ENCODE assay signal across 8 cellular contexts in the genomic region with DNA sequence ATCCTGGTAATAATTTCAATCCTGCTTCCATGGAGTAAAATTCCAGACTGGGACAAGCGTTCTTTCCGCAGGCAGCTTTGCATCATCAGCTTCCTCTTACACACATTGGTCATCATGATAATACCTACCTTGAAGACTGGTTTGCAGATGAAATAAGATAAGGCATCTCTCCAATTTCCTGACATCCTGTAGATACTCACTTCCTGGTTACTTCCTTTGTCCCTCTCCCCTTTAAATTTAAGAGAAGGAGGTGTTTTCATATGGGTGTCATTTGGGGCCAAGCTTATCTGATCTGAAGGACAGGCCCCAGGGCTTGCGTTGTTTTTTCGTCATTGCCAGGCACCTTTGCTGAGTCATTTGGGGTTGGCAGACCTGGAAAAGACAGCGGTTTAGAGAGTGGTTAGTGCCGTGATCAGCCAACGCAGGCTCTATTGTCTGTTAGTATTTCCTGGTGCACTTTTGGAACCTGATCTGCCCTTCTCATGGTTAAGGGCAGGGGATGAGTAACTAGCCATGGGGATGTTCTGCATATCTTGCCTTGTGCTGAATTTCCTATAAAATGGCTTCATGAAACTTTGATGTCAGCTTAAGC. TPM values are rescaled to one million over a fixed set of nuclear protein-coding genes. Genes with fewer than 3 reads are reported as not detected.
DNase-seq lines count a peak whose midpoint lies in the region; ATAC-seq and TF ChIP-seq lines count a peak whose summit lies in the region.

No MANE protein-coding gene starts in this region.

- intact Hi-C loops in natural killer cell (cut with micrococcal nuclease): no loop called here

- no peaks in the 10 kb centered on the region for H3K9me3 Mint-ChIP-seq in natural killer cell

- no peaks in the 10 kb centered on the region for H3K36me3 Mint-ChIP-seq in natural killer cell

- DNase-seq in Caki2 (ENCODE audit: low read depth) (peak; percentile 67), NOMO-1 treated with dmso at 0.1 percent for 144 hours (lab: John Stamatoyannopoulos, UW; ENCODE audit: unreplicated experiment) (peak; percentile 18), natural killer cell (no peak), NCI-H2227 (lab: John Stamatoyannopoulos, UW; ENCODE audit: unreplicated experiment) (no peak), NCI-H1105 treated with DMSO at 0.1 percent for 48 hours (lab: John Stamatoyannopoulos, UW) (no peak)
- DNase-seq in activated T-helper 9 cell treated with anti-CD3 and anti-CD28 coated beads, Interleukin-2, amount 50 U/mL, for 16 hours (ENCODE audit: low read depth): peak; percentile 51

- TF ChIP-seq CTCF in natural killer cell (IDR thresholded peaks at IDR 0.05): no peak

- H3K27ac Mint-ChIP-seq in natural killer cell: peak overlapping the region; percentile 56 to 78

- in situ Hi-C loops in Caki2 (cut with HindIII; ENCODE audit: low pct_unique_long_range_greater_than_20kb, low sequenced_read_pairs): no loop called here

- no peaks in the 10 kb centered on the region for H3K27me3 Mint-ChIP-seq in natural killer cell (ENCODE audit: low read depth in 2 of 2)

- H3K4me1 Mint-ChIP-seq in natural killer cell: peaks cover 23 to 31% of the 10 kb centered on the region in 2 donors

- H3K4me3 Mint-ChIP-seq in natural killer cell: no peak overlapping the region

- ATAC-seq in natural killer cell (peak; percentile 65 to 69 (median 66)), HG02840 (IDR thresholded peaks at IDR 0.05; ENCODE audit: low FRiP score, unreplicated experiment) (no peak), HG03520 (IDR thresholded peaks at IDR 0.05; ENCODE audit: unreplicated experiment) (no peak)

RNA-seq across cellular contexts. Expression of gene GRAMD1B, which starts 24.1 kb away (rescaled TPM):
- total RNA-seq in Caki2 (2014; rRNA removed; shearing (Covaris generic); ENCODE audit: low replicate concordance): 4.2 and 7.6 TPM in 2 replicates
- 10 to 100 TPM in 1 of 3 donors, 1 to 10 TPM in 2; 5.9 to 10.3 (median 8.8) TPM for total RNA-seq in natural killer cell

Comparison
In these comparisons a context has a peak if more than half of its experiments do, and no peak if none do; other contexts are left out.
1. DNase-seq: peak in Caki2 (single experiment), NOMO-1 treated with dmso at 0.1 percent for 144 hours (single experiment) and activated T-helper 9 cell treated with anti-CD3 and anti-CD28 coated beads, Interleukin-2, amount 50 U/mL, for 16 hours (single experiment); none in natural killer cell (single experiment), NCI-H2227 (single experiment) and NCI-H1105 treated with DMSO at 0.1 percent for 48 hours (single experiment).
2. ATAC-seq: peak in natural killer cell (3 of 3); none in HG02840 (single experiment) and HG03520 (single experiment).